In genomic region chr4:143389543-143390195, GRCh38 we compare ENCODE assay signal across 12 cellular contexts. TPM values are rescaled to one million over a fixed set of nuclear protein-coding genes. Genes with fewer than 3 reads are reported as not detected.
A peak's percentile ranks its signal among the peaks of the same experiment; 100 is the strongest.
DNase-seq lines count a peak whose midpoint lies in the region; ATAC-seq, FAIRE-seq and TF ChIP-seq lines count a peak whose summit lies in the region.
"Had no signal": no experiment of that assay in that cellular context is flagged by ENCODE, and none has a peak within 500 bp of the region (broad histone marks: within the 10 kb centered on the region; RNA-seq: fewer than 3 reads in every experiment).

No MANE protein-coding gene starts in this region.

- WGBS in K562 (ENCODE audit: insufficient coverage, low coverage, missing lambda C conversion rate): 47% methylated on average over 1 of the region's 1 CpG
- 86% methylated on average over 1 of the region's 1 CpG for WGBS in hepatocyte (ENCODE audit: low lambda C conversion rate, missing lambda C conversion rate)
- 94% methylated on average over 1 of the region's 1 CpG for WGBS in smooth muscle cell (ENCODE audit: low lambda C conversion rate)

- H3K4me3 Mint-ChIP-seq in activated CD4-positive, alpha-beta memory T cell treated with anti-CD3 and anti-CD28 coated beads for 36 hours: no peak overlapping the region

- no peak overlapping the region for H3K4me2 ChIP-seq in K562 (ENCODE audit: insufficient read depth, low read length)
- H3K4me2 ChIP-seq in hepatocyte: peak overlapping the region; percentile 28
- peak overlapping the region; percentile 28 for H3K4me2 ChIP-seq in smooth muscle cell

- H3K27ac ChIP-seq in K562 (ENCODE audit: extremely low read depth, low read depth, low read length) (no peak overlapping the region), hepatocyte (peak overlapping the region; percentile 8), smooth muscle cell (ENCODE audit: low read depth) (peak overlapping the region; percentile 46)

- no peaks in the 10 kb centered on the region for H3K27me3 ChIP-seq in K562 (ENCODE audit: control insufficient read depth in 2 of 2, insufficient read depth in 2 of 2, low read length in 2 of 2)
- H3K27me3 ChIP-seq in hepatocyte: no peaks in the 10 kb centered on the region
- H3K27me3 ChIP-seq in smooth muscle cell (ENCODE audit: low read depth): no peaks in the 10 kb centered on the region

- BruUV-seq in K562 (replicated peaks; lab: Mats Ljungman, UMichigan): no TSS peak

- no peaks in the 10 kb centered on the region for H3K4me1 Mint-ChIP-seq in activated CD4-positive, alpha-beta memory T cell treated with anti-CD3 and anti-CD28 coated beads for 36 hours (ENCODE audit: low read depth)

- FAIRE-seq in K562 (lab: Jason Lieb, UNC): no peak
- FAIRE-seq: D721Med had no signal

- no peaks in the 10 kb centered on the region for H3K9me3 Mint-ChIP-seq in activated CD4-positive, alpha-beta memory T cell treated with anti-CD3 and anti-CD28 coated beads for 36 hours

- H3K9me3 ChIP-seq in K562 (replicated peaks; ENCODE audit: control insufficient read depth, insufficient read depth, low read depth, low read length) (no peaks in the 10 kb centered on the region), hepatocyte (ENCODE audit: low read depth) (no peaks in the 10 kb centered on the region), smooth muscle cell (replicated peaks; ENCODE audit: low read depth) (no peaks in the 10 kb centered on the region)

- H3K9ac ChIP-seq in K562 (ENCODE audit: insufficient read depth in 1 of 2, low read depth in 2 of 2, low read length in 2 of 2) (no peak overlapping the region), smooth muscle cell (ENCODE audit: low read depth) (no peak overlapping the region)

- intact Hi-C loops in K562 (cut with micrococcal nuclease): no loop called here
- intact Hi-C loops in activated CD4-positive, alpha-beta memory T cell treated with anti-CD3 and anti-CD28 coated beads for 36 hours (cut with micrococcal nuclease): no loop called here

- H3K4me1 ChIP-seq in K562 (replicated peaks in 1 of 2; ENCODE audit: control insufficient read depth in 2 of 2, insufficient read depth in 2 of 2, low read length in 2 of 2): no peaks in the 10 kb centered on the region
- H3K4me1 ChIP-seq in hepatocyte (ENCODE audit: insufficient read depth): peaks cover 41% of the 10 kb centered on the region
- peaks cover 15% of the 10 kb centered on the region for H3K4me1 ChIP-seq in smooth muscle cell (ENCODE audit: low read depth)

- peaks cover 13% of the 10 kb centered on the region for H3K27me3 Mint-ChIP-seq in activated CD4-positive, alpha-beta memory T cell treated with anti-CD3 and anti-CD28 coated beads for 36 hours

- peaks cover 4% of the 10 kb centered on the region; the same call in 1 of the 2 replicates for H4K20me1 ChIP-seq in K562 (replicated peaks; ENCODE audit: control insufficient read depth, insufficient read depth, low read length)
- no peaks in the 10 kb centered on the region for H4K20me1 ChIP-seq in hepatocyte (ENCODE audit: insufficient read depth, poor library complexity, severe bottlenecking)
- H4K20me1 ChIP-seq in smooth muscle cell (ENCODE audit: low read depth): no peaks in the 10 kb centered on the region

- TF ChIP-seq EP300 in K562 (IDR thresholded peaks at IDR 0.05; ENCODE audit: low read length): no peak

- POLR2A ChIA-PET in K562 (lab: Yijun Ruan, JAX): interaction anchor here (1.0 kb wide), 1 partner anchor 13 kb away, joined by 3 read pairs; no protein-coding TSS in a partner anchor
- POLR2A ChIA-PET in activated CD4-positive, alpha-beta memory T cell treated with anti-CD3 and anti-CD28 coated beads for 36 hours (lab: Charles Lee): no interaction called here

- H3K79me2 ChIP-seq in K562 (ENCODE audit: control insufficient read depth, insufficient read depth, low read length) (peaks cover 17% of the 10 kb centered on the region; the same call in 2 of the 3 replicates), hepatocyte (peaks cover 83% of the 10 kb centered on the region), smooth muscle cell (ENCODE audit: low read depth) (peaks cover 50% of the 10 kb centered on the region)

- no peak for TF ChIP-seq RAD21 in K562 (CRISPR knock-in tag; conservative IDR thresholded peaks at IDR 0.05 in 1 of 2, IDR thresholded peaks at IDR 0.05 in 1 of 2)

- H3F3A ChIP-seq in smooth muscle cell (ENCODE audit: low read depth): no peaks in the 10 kb centered on the region

- no peak for TF ChIP-seq POLR2A in K562 (conservative IDR thresholded peaks at IDR 0.05)

- H3K36me3 Mint-ChIP-seq in activated CD4-positive, alpha-beta memory T cell treated with anti-CD3 and anti-CD28 coated beads for 36 hours: no peaks in the 10 kb centered on the region

- H3K9me2 ChIP-seq in hepatocyte (replicated peaks; ENCODE audit: insufficient read depth): no peaks in the 10 kb centered on the region

- TF ChIP-seq CTCF in K562 (IDR thresholded peaks at IDR 0.05 in 2 of 3, conservative IDR thresholded peaks at IDR 0.05 in 1 of 3; ENCODE audit: insufficient read depth in 2 of 3, low read depth in 1 of 3, low read length in 3 of 3): no peak
- TF ChIP-seq CTCF in hepatocyte (IDR thresholded peaks at IDR 0.05; ENCODE audit: poor library complexity): no peak
- TF ChIP-seq CTCF in smooth muscle cell (IDR thresholded peaks at IDR 0.05; ENCODE audit: borderline replicate concordance, insufficient read depth, poor library complexity, severe bottlenecking): no peak

- CTCF ChIA-PET in K562 (lab: Yijun Ruan, JAX; ENCODE audit: low intra/inter-chr PET ratio): no interaction called here
- CTCF ChIA-PET in activated CD4-positive, alpha-beta memory T cell treated with anti-CD3 and anti-CD28 coated beads for 36 hours (lab: Charles Lee): interaction anchor here (1.1 kb wide), 1 partner anchor 12 kb away, joined by 3 read pairs; no protein-coding TSS in a partner anchor

- no peaks in the 10 kb centered on the region; the same call in 2 of the 3 replicates for H3K36me3 ChIP-seq in K562 (ENCODE audit: control insufficient read depth, insufficient read depth, low read length)
- H3K36me3 ChIP-seq in hepatocyte (replicated peaks; ENCODE audit: insufficient read depth, low read depth): no peaks in the 10 kb centered on the region
- H3K36me3 ChIP-seq in smooth muscle cell (ENCODE audit: low read depth): no peaks in the 10 kb centered on the region

- no peak overlapping the region for H3K27ac Mint-ChIP-seq in activated CD4-positive, alpha-beta memory T cell treated with anti-CD3 and anti-CD28 coated beads for 36 hours

- ATAC-seq in K562: no peak

- no peaks in the 10 kb centered on the region for H3K9me1 ChIP-seq in K562 (ENCODE audit: control insufficient read depth, insufficient read depth, low read length)

- H3K4me3 ChIP-seq in K562: no peak overlapping the region
- H3K4me3 ChIP-seq in hepatocyte: no peak overlapping the region
- no peak overlapping the region for H3K4me3 ChIP-seq in smooth muscle cell

- no peak overlapping the region for H2AFZ ChIP-seq in K562 (ENCODE audit: low read depth, low read length)
- no peak overlapping the region for H2AFZ ChIP-seq in hepatocyte
- H2AFZ ChIP-seq in smooth muscle cell (ENCODE audit: low read depth): no peak overlapping the region

- in situ Hi-C loops in K562 (cut with MboI): no loop called here

- DNase-seq in HCEC 1CT (peak; percentile 68), K562 (ENCODE audit: extremely low read depth in 1 of 4, low spot score in 3 of 4) (no peak), hepatocyte (ENCODE audit: low spot score) (no peak), smooth muscle cell (lab: John Stamatoyannopoulos, UW; ENCODE audit: unreplicated experiment) (no peak), hepatic stellate cell (ENCODE audit: low spot score) (no peak)
- no peak for DNase-seq in activated T-cell treated with anti-CD3 and anti-CD28 coated beads, Interleukin-2, amount 50 U/mL, for 48 hours
- no peak for DNase-seq in activated CD4-positive, alpha-beta T cell treated with anti-CD3 and anti-CD28 coated beads, Interleukin-2, amount 50 U/mL, for 4 hours
- no peak for DNase-seq in activated CD4-positive, alpha-beta memory T cell treated with anti-CD3 and anti-CD28 coated beads for 36 hours
- DNase-seq: dermis blood vessel endothelial cell, hypothalamus, T-helper 1 cell had no signal

TF ChIP-seq in K562, 482 proteins besides CTCF, POLR2A, EP300 and RAD21:
- TF ChIP-seq CEBPB (tag; IDR thresholded peaks at IDR 0.05) (0 out of 2 replicates have a peak, but pooled peaks have one; percentile 12), SPI1 (IDR thresholded peaks at IDR 0.05; ENCODE audit: borderline replicate concordance, low read depth, low read length) (no peak)

RNA-seq across cellular contexts. Expression of gene GAB1, which starts 53.0 kb away (rescaled TPM):
- 25.0 and 56.0 TPM in 2 replicates for total RNA-seq in K562 (2011; cell fraction: chromatin; rRNA removed; ENCODE audit: low replicate concordance)
- 10.0 and 11.8 TPM in 2 replicates for total RNA-seq in K562 (2011; cell fraction: nucleolus; rRNA removed)
- total RNA-seq in K562 (2011; cell fraction: nucleoplasm; rRNA removed): 25.5 and 30.8 TPM in 2 replicates
- total RNA-seq in K562 (2014; rRNA removed) (5.3 and 8.9 TPM in 2 replicates), K562 (2014; rRNA removed; fragmentation: Illumina TruSeq; extraction: Trizol) (9.7 and 12.0 TPM in 2 replicates), K562 (2015; rRNA removed; fragmentation: Illumina TruSeq; extraction: Trizol) (8.0 and 8.7 TPM in 2 replicates), K562 (2021) (10.3 and 10.9 TPM in 2 replicates), hepatocyte (30.7 and 37.5 TPM in 2 replicates), smooth muscle cell (17.5 and 22.5 TPM in 2 replicates)
- polyA plus RNA-seq in K562 (2011; rRNA removed) (7.5 and 8.8 TPM in 2 replicates), K562 (2014; fragmentation: Illumina TruSeq; extraction: Trizol) (12.4 and 14.6 TPM in 2 replicates), K562 (2014; fragmentation: Nextera tagmentation; extraction: Ambion mirVana) (1 to 10 TPM; 1.3 to 2.2 TPM), K562 (2014; rRNA removed) (2.9 and 7.1 TPM in 2 replicates), hepatocyte (6.0 and 10.9 TPM in 2 replicates), smooth muscle cell (0.50 and 3.0 TPM in 2 replicates)
- 3.1 and 3.5 TPM in 2 replicates for polyA plus RNA-seq in K562 (2011; cell fraction: cytosol; rRNA removed)
- 14.7 and 16.9 TPM in 2 replicates for polyA plus RNA-seq in K562 (2011; cell fraction: nucleus; rRNA removed)
- 2.7 and 5.0 TPM in 2 replicates for polyA plus RNA-seq in K562 (2012)
- 17.5 and 25.5 TPM in 2 replicates for polyA minus RNA-seq in K562 (2011; rRNA and poly(A)+ RNA removed)
- polyA minus RNA-seq in K562 (2011; cell fraction: cytosol; rRNA and poly(A)+ RNA removed): 7.1 and 7.4 TPM in 2 replicates
- 14.5 and 16.8 TPM in 2 replicates for polyA minus RNA-seq in K562 (2011; cell fraction: nucleus; rRNA and poly(A)+ RNA removed)
- under 1 TPM; 0.34 to 0.45 TPM for total RNA-seq in activated CD4-positive, alpha-beta memory T cell treated with anti-CD3 and anti-CD28 coated beads for 36 hours

Comparison
In these comparisons a context has a peak if more than half of its experiments do, and no peak if none do; other contexts are left out.
1. RNA of gene GAB1, which starts 53.0 kb away (total RNA-seq): 30.7 to 37.5 TPM in hepatocyte, 17.5 to 22.5 TPM in smooth muscle cell and 5.3 to 56.0 TPM in K562; 0.34 to 0.45 TPM in activated CD4-positive, alpha-beta memory T cell treated with anti-CD3 and anti-CD28 coated beads for 36 hours; every median in the first group is over 4 times any median in the second.